In genomic region chr9:94703488-94704140, GRCh38 we compare ENCODE assay signal across 34 cellular contexts.
"Had no signal": no experiment of that assay in that cellular context is flagged by ENCODE, and none has a peak within 500 bp of the region (broad histone marks: within the 10 kb centered on the region; RNA-seq: fewer than 3 reads in every experiment).

No MANE protein-coding gene starts in this region.

- ATAC-seq: activated CD4-positive, alpha-beta T cell treated with anti-CD3 and anti-CD28 coated beads for 36 hours; activated T-cell treated with anti-CD3 and anti-CD28 coated beads, Interleukin-2, amount 50 U/mL, for 4 hours; gastrocnemius medialis; left colon; naive thymus-derived CD4-positive, alpha-beta T cell; psoas muscle; right cardiac atrium had no signal

- FAIRE-seq: endothelial cell of umbilical vein had no signal

- H3K4me3 Mint-ChIP-seq: activated B cell treated with CpG ODN at 0.5 μM for 24 hours; activated CD4-positive, alpha-beta T cell treated with anti-CD3 and anti-CD28 coated beads for 36 hours; activated naive CD8-positive, alpha-beta T cell; activated T-cell treated with anti-CD3 and anti-CD28 coated beads, Interleukin-2, amount 50 U/mL, for 4 hours; naive thymus-derived CD4-positive, alpha-beta T cell; T-helper 1 cell treated with Interleukin-12 subunit alpha and Interleukin-12 subunit beta and Interleukin-4 antibody, amounts not matched to agents 30 μg/mL and 1 μg/mL, for 36 hours had no signal

- H3K9me3 ChIP-seq: adrenal gland, ascending aorta, esophagus muscularis mucosa, gastrocnemius medialis, neutrophil, ovary, psoas muscle, testis, vagina had no signal

- H3K4me3 ChIP-seq: adrenal gland, ascending aorta, esophagus muscularis mucosa, gastrocnemius medialis, lung, ovary, psoas muscle, skin epidermis, testis, vagina had no signal

- H3K27ac ChIP-seq: adrenal gland, ascending aorta, esophagus muscularis mucosa, gastrocnemius medialis, neutrophil, ovary, psoas muscle, skin epidermis, testis, vagina had no signal

- H3K36me3 ChIP-seq: adrenal gland, ascending aorta, esophagus muscularis mucosa, gastrocnemius medialis, neutrophil, ovary, vagina had no signal

- H3K4me1 ChIP-seq: adrenal gland, ascending aorta, esophagus muscularis mucosa, gastrocnemius medialis, psoas muscle, testis, vagina had no signal

- DNase-seq: activated B cell treated with CpG ODN at 0.5 μM for 24 hours; activated CD4-positive, alpha-beta T cell treated with anti-CD3 and anti-CD28 coated beads for 36 hours; activated CD4-positive, alpha-beta T cell treated with anti-CD3 and anti-CD28 coated beads, Interleukin-2, amount 50 U/mL, for 4 hours; activated CD8-positive, alpha-beta memory T cell treated with anti-CD3 and anti-CD28 coated beads for 24 hours; activated CD8-positive, alpha-beta memory T cell treated with anti-CD3 and anti-CD28 coated beads, Interleukin-2, amount 50 U/mL, for 48 hours; activated naive CD4-positive, alpha-beta T cell; activated T-cell treated with anti-CD3 and anti-CD28 coated beads, Interleukin-2, amount 50 U/mL, for 4 hours; central memory CD4-positive, alpha-beta T cell; dermis blood vessel endothelial cell; effector CD8-positive, alpha-beta T cell; gastrocnemius medialis; islet precursor cell; left colon; naive thymus-derived CD4-positive, alpha-beta T cell; ovary; psoas muscle; right cardiac atrium; stimulated activated CD4-positive, alpha-beta T cell treated with anti-CD3 and anti-CD28 coated beads, Interleukin-2, amount 100 ng/mL, for 48 hours; stimulated activated CD8-positive, alpha-beta memory T cell treated with anti-CD3 and anti-CD28 coated beads, Interleukin-4, amount 100 ng/mL, for 48 hours; stimulated activated naive CD4-positive, alpha-beta T cell; T1000; testis; trophoblast cell had no signal

- H3K4me1 Mint-ChIP-seq: activated B cell treated with CpG ODN at 0.5 μM for 24 hours; activated CD4-positive, alpha-beta T cell treated with anti-CD3 and anti-CD28 coated beads for 36 hours; naive thymus-derived CD4-positive, alpha-beta T cell had no signal

- H3K36me3 Mint-ChIP-seq: activated naive CD8-positive, alpha-beta T cell had no signal

- H3K27me3 ChIP-seq: adrenal gland, ascending aorta, esophagus muscularis mucosa, gastrocnemius medialis, ovary, testis, vagina had no signal

- H3K9me3 Mint-ChIP-seq: activated B cell treated with CpG ODN at 0.5 μM for 24 hours; activated T-cell treated with anti-CD3 and anti-CD28 coated beads, Interleukin-2, amount 50 U/mL, for 4 hours; activated T-helper 2 cell treated with anti-CD3 and anti-CD28 coated beads, Interferon-gamma antibody, Interleukin-2, Interleukin-4, amounts not matched to agents 10 μg/mL and 5 μg/mL and 100 μg/mL, durations not matched to agents 14 hours and 24 hours and 36 hours; naive thymus-derived CD4-positive, alpha-beta T cell; T-helper 1 cell treated with Interleukin-12 subunit alpha and Interleukin-12 subunit beta and Interleukin-4 antibody, amounts not matched to agents 30 μg/mL and 1 μg/mL, for 36 hours had no signal

- H3K27ac Mint-ChIP-seq: activated B cell treated with CpG ODN at 0.5 μM for 24 hours; activated CD4-positive, alpha-beta T cell treated with anti-CD3 and anti-CD28 coated beads for 36 hours; activated naive CD8-positive, alpha-beta T cell; activated T-helper 2 cell treated with anti-CD3 and anti-CD28 coated beads, Interferon-gamma antibody, Interleukin-2, Interleukin-4, amounts not matched to agents 10 μg/mL and 5 μg/mL and 100 μg/mL, durations not matched to agents 14 hours and 24 hours and 36 hours; naive thymus-derived CD4-positive, alpha-beta T cell; T-helper 1 cell treated with Interleukin-12 subunit alpha and Interleukin-12 subunit beta and Interleukin-4 antibody, amounts not matched to agents 30 μg/mL and 1 μg/mL, for 36 hours had no signal
